In the genomic region with DNA sequence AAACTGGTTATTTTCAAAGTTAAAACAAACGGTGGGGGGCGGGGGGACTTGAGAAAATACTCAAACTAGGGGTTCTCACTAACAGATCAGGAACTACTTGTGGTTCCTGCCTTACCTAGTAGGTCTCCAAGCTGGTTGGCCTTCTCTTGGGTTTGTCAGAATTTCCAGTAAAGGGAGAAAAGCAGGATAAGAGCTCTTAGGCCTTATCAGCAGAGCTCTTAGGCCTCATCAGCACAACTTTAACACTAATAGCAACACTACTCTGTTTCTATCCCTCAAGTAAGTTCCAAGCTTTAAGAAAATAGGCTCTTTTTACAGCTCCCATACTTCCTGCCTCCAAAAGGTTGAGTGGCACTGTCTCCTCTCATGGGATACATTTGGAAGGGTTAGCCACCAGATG, we compare ENCODE assay signal across 12 cellular contexts. TPM values are rescaled to one million over a fixed set of nuclear protein-coding genes. Genes with fewer than 3 reads are reported as not detected.
DNase-seq lines count a peak whose midpoint lies in the region; ATAC-seq and TF ChIP-seq lines count a peak whose summit lies in the region.
"Had no signal": no experiment of that assay in that cellular context is flagged by ENCODE, and none has a peak within 500 bp of the region (broad histone marks: within the 10 kb centered on the region; RNA-seq: fewer than 3 reads in every experiment).

No MANE protein-coding gene starts in this region.

- H3K36me3 ChIP-seq in DOHH2 (ENCODE audit: control insufficient read depth, low read length) (peaks cover 49% of the 10 kb centered on the region), OCI-LY7 (ENCODE audit: insufficient read depth, low read length) (peaks cover 6% of the 10 kb centered on the region), neural progenitor cell (no peaks in the 10 kb centered on the region)

- peaks cover 40% of the 10 kb centered on the region for H4K20me1 ChIP-seq in DOHH2 (ENCODE audit: control insufficient read depth, insufficient read depth, low read depth, low read length)
- peaks cover 64% of the 10 kb centered on the region for H4K20me1 ChIP-seq in OCI-LY7 (ENCODE audit: insufficient read depth, low read length)
- H4K20me1 ChIP-seq in neural progenitor cell (ENCODE audit: low read depth) = peaks cover 91% of the 10 kb centered on the region

- H3K27ac ChIP-seq in DOHH2 (ENCODE audit: low read depth, low read length) = peak overlapping the region; percentile 88
- H3K27ac ChIP-seq in OCI-LY7 (ENCODE audit: low read depth, low read length, poor library complexity, severe bottlenecking) = peak overlapping the region; percentile 13
- H3K27ac ChIP-seq in neural progenitor cell = no peak overlapping the region

- H3K4me3 ChIP-seq in DOHH2 (ENCODE audit: low read length) (peak overlapping the region; percentile 35), OCI-LY7 (ENCODE audit: low read depth, low read length, poor library complexity, severe bottlenecking) (no peak overlapping the region), neural progenitor cell (no peak overlapping the region)

- H3K4me2 ChIP-seq in DOHH2 (ENCODE audit: low read length) = peak overlapping the region; percentile 86
- H3K4me2 ChIP-seq in OCI-LY7 (ENCODE audit: low read length) = peak overlapping the region; percentile 0; the same call in 1 of the 2 replicates
- H3K4me2 ChIP-seq in neural progenitor cell = no peak overlapping the region

- H2AFZ ChIP-seq in OCI-LY7 (ENCODE audit: low read length) (no peak overlapping the region), neural progenitor cell (replicated peaks) (no peak overlapping the region)

- peaks cover 29% of the 10 kb centered on the region for H3K36me3 Mint-ChIP-seq in neural progenitor cell
- peaks cover 29% of the 10 kb centered on the region for H3K36me3 Mint-ChIP-seq in T-helper 2 cell treated with Interferon-gamma antibody and Interleukin-4, amounts not matched to agents 5 μg/mL and 100 μg/mL, for 36 hours (ENCODE audit: low read depth)

- TF ChIP-seq CTCF in DOHH2 (IDR thresholded peaks at IDR 0.05; ENCODE audit: low read depth, low read length, poor library complexity, severe bottlenecking) = no peak
- no peak for TF ChIP-seq CTCF in OCI-LY7 (conservative IDR thresholded peaks at IDR 0.05; ENCODE audit: low read length)
- no peak for TF ChIP-seq CTCF in neural progenitor cell (IDR thresholded peaks at IDR 0.05)

- H3K9me3 ChIP-seq in DOHH2 (ENCODE audit: control insufficient read depth, insufficient read depth, low read length) (no peaks in the 10 kb centered on the region), OCI-LY7 (ENCODE audit: low read length) (no peaks in the 10 kb centered on the region), neural progenitor cell (ENCODE audit: low read depth) (no peaks in the 10 kb centered on the region)

- H3K27me3 ChIP-seq in DOHH2 (ENCODE audit: control insufficient read depth, low read length) (no peaks in the 10 kb centered on the region), neural progenitor cell (no peaks in the 10 kb centered on the region)

- ATAC-seq in GM21723 (IDR thresholded peaks at IDR 0.05; ENCODE audit: unreplicated experiment) (no peak), HG03039 (IDR thresholded peaks at IDR 0.05; ENCODE audit: unreplicated experiment) (no peak)
- ATAC-seq: esophagus mucosa had no signal

- CTCF ChIA-PET in OCI-LY7 (lab: Charles Lee; ENCODE audit: unreplicated experiment) = no interaction called here

- no peak overlapping the region for H3K9ac ChIP-seq in neural progenitor cell

- no TSS peak for BruUV-seq in OCI-LY7 (replicated peaks; lab: Mats Ljungman, UMichigan)

- H3K4me3 Mint-ChIP-seq in neural progenitor cell = peak overlapping the region; percentile 35
- no peak overlapping the region for H3K4me3 Mint-ChIP-seq in T-helper 2 cell treated with Interferon-gamma antibody and Interleukin-4, amounts not matched to agents 5 μg/mL and 100 μg/mL, for 36 hours

- POLR2A ChIA-PET in OCI-LY7 (lab: Charles Lee) = interaction anchor here (0.6 to 1.8 kb wide), 9 partner anchors 11 to 190 kb away, joined by 3 to 10 read pairs (median 4); no protein-coding TSS in a partner anchor

- peaks cover 2% of the 10 kb centered on the region for H3K9me3 Mint-ChIP-seq in neural progenitor cell
- H3K9me3 Mint-ChIP-seq in T-helper 2 cell treated with Interferon-gamma antibody and Interleukin-4, amounts not matched to agents 5 μg/mL and 100 μg/mL, for 36 hours = no peaks in the 10 kb centered on the region

- intact Hi-C loops in OCI-LY7 (cut with micrococcal nuclease; ENCODE audit: unreplicated experiment) = loop anchor here (5.0 to 10.0 kb wide), 4 partner anchors 115 to 918 kb away; a partner anchor contains a TSS

- H3K27ac Mint-ChIP-seq in neural progenitor cell = no peak overlapping the region
- no peak overlapping the region for H3K27ac Mint-ChIP-seq in T-helper 2 cell treated with Interferon-gamma antibody and Interleukin-4, amounts not matched to agents 5 μg/mL and 100 μg/mL, for 36 hours

- H3F3A ChIP-seq in DOHH2 (ENCODE audit: control insufficient read depth, insufficient read depth) = peaks cover 32% of the 10 kb centered on the region
- H3F3A ChIP-seq in neural progenitor cell (ENCODE audit: low read depth) = peaks cover 15% of the 10 kb centered on the region

- H3K27me3 Mint-ChIP-seq in neural progenitor cell (ENCODE audit: insufficient read depth, low read depth) = peaks cover 2% of the 10 kb centered on the region
- H3K27me3 Mint-ChIP-seq in T-helper 2 cell treated with Interferon-gamma antibody and Interleukin-4, amounts not matched to agents 5 μg/mL and 100 μg/mL, for 36 hours (ENCODE audit: low read depth) = no peaks in the 10 kb centered on the region

- no peaks in the 10 kb centered on the region for H3K9me2 ChIP-seq in DOHH2 (replicated peaks; ENCODE audit: control insufficient read depth, low read length)
- H3K9me2 ChIP-seq in OCI-LY7 (ENCODE audit: insufficient read depth, low read length) = no peaks in the 10 kb centered on the region

- peaks cover 78% of the 10 kb centered on the region for H3K4me1 ChIP-seq in DOHH2 (ENCODE audit: control insufficient read depth, low read length)
- peaks cover 72% of the 10 kb centered on the region for H3K4me1 ChIP-seq in OCI-LY7 (ENCODE audit: insufficient read depth, low read length, poor library complexity, severe bottlenecking)
- H3K4me1 ChIP-seq in neural progenitor cell = peaks cover 21% of the 10 kb centered on the region

- peaks cover 100% of the 10 kb centered on the region for H3K79me2 ChIP-seq in DOHH2 (ENCODE audit: control insufficient read depth, low read length)
- H3K79me2 ChIP-seq in OCI-LY7 (ENCODE audit: insufficient read depth, low read depth, low read length) = peaks cover 100% of the 10 kb centered on the region
- H3K79me2 ChIP-seq in neural progenitor cell (ENCODE audit: low read depth) = peaks cover 100% of the 10 kb centered on the region

- H3K4me1 Mint-ChIP-seq in neural progenitor cell = peaks cover 18% of the 10 kb centered on the region
- peaks cover 58% of the 10 kb centered on the region for H3K4me1 Mint-ChIP-seq in T-helper 2 cell treated with Interferon-gamma antibody and Interleukin-4, amounts not matched to agents 5 μg/mL and 100 μg/mL, for 36 hours (ENCODE audit: low read depth)

- DNase-seq in OCI-LY7 (ENCODE audit: low spot score) (no peak), dermis blood vessel endothelial cell (peak; percentile 15), neural progenitor cell (ENCODE audit: low spot score) (no peak), GF-D8 (lab: John Stamatoyannopoulos, UW) (no peak)
- no peak for DNase-seq in T-helper 2 cell treated with Interferon-gamma antibody and Interleukin-4, amounts not matched to agents 5 μg/mL and 100 μg/mL, for 36 hours (ENCODE audit: low spot score)
- DNase-seq: NCI-H526 treated with DMSO at 0.1 percent for 48 hours; stimulated activated CD4-positive, alpha-beta T cell treated with anti-CD3 and anti-CD28 coated beads, Interleukin-12 subunit alpha, Interleukin-12 subunit beta, amount 100 ng/mL, for 4 hours; T1000 had no signal

RNA-seq across cellular contexts. Expression of a gene that starts 6.4 kb away (rescaled TPM):
- total RNA-seq in OCI-LY7 (2014; rRNA removed; shearing (Covaris generic)) = 24.7 and 31.9 TPM in 2 replicates
- total RNA-seq in OCI-LY7 (2022) (72.4 and 73.2 TPM in 2 replicates), dermis blood vessel endothelial cell (55.1 and 120 TPM in 2 replicates), neural progenitor cell (ENCODE audit: low replicate concordance) (49.5 and 71.3 TPM in 2 replicates)
